Comparison of ENCODE assay signal across 8 cellular contexts in the genomic region with DNA sequence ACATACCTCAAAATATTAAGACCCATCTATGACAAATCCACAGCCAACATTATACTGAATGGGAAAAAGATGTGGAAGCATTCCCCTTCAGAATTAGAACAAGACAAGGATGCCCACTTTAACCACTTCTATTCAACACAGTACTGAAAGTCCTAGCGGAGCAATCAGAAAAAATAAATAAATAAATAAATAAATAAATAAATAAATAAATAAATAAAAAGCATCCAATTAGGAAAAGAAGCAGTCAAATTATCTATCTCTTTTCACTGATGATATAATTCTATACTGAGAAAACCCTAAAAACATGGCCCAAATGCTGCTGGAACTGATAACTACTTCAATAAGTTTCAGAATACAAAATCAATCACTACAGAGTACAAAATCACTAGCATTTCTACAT.
"Had no signal": no experiment of that assay in that cellular context is flagged by ENCODE, and none has a peak within 500 bp of the region (broad histone marks: within the 10 kb centered on the region; RNA-seq: fewer than 3 reads in every experiment).

No MANE protein-coding gene starts in this region.

- H3K4me3 ChIP-seq: GM12878 had no signal

- FAIRE-seq: G401.6, GM12878, GM12891, GM12892, GM18507, GM19239 had no signal

- ATAC-seq: GM12878 had no signal

- DNase-seq: GDM1, GF-D8 had no signal
